In the genomic region with DNA sequence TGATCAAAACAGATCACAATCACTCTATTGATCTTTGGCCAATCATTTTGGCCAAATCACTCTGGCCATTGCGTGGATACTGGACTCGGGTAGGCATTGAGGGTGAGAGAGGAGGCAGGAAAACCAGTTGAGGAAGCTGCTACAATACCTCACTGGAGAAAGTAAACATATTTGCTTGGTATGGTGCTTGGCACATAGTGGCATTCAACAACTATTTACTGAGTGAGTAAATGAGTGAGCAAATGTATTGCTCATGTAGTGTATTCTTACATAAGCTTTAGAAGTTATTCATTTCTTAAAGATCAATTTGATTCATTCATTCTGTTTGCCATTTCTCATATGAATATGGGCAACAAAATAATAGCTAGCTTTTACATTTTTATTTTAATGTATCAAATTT, we compare ENCODE assay signal across 29 cellular contexts. TPM values are rescaled to one million over a fixed set of nuclear protein-coding genes. Genes with fewer than 3 reads are reported as not detected.
"Had no signal": no experiment of that assay in that cellular context is flagged by ENCODE, and none has a peak within 500 bp of the region (broad histone marks: within the 10 kb centered on the region; RNA-seq: fewer than 3 reads in every experiment).

No MANE protein-coding gene starts in this region.

- H3K9me3 Mint-ChIP-seq: effector memory CD8-positive, alpha-beta T cell; mesothelial cell of epicardium; naive thymus-derived CD4-positive, alpha-beta T cell; nephron; neural progenitor cell; stimulated activated memory B cell treated with anti-CD40 and anti-IgM and Interleukin-4, amounts not matched to agents 10 μg/mL and 1 μg/mL and 100 μg/mL, for 72 hours had no signal

- H3K27me3 Mint-ChIP-seq: effector memory CD8-positive, alpha-beta T cell; stimulated activated memory B cell treated with anti-CD40 and anti-IgM and Interleukin-4, amounts not matched to agents 10 μg/mL and 1 μg/mL and 100 μg/mL, for 72 hours had no signal

- H3K27ac Mint-ChIP-seq: effector memory CD8-positive, alpha-beta T cell; mesothelial cell of epicardium; naive thymus-derived CD4-positive, alpha-beta T cell; nephron; neural progenitor cell; stimulated activated memory B cell treated with anti-CD40 and anti-IgM and Interleukin-4, amounts not matched to agents 10 μg/mL and 1 μg/mL and 100 μg/mL, for 72 hours had no signal

- DNase-seq: effector memory CD8-positive, alpha-beta T cell; foreskin keratinocyte; heart left ventricle; kidney; left cardiac atrium; left lung; mesenchymal stem cell; mucosa of descending colon; naive thymus-derived CD4-positive, alpha-beta T cell; sigmoid colon; spleen; stimulated activated CD4-positive, alpha-beta T cell treated with anti-CD3 and anti-CD28 coated beads, Interleukin-4, amount 100 ng/mL, for 4 hours; stimulated activated naive CD8-positive, alpha-beta T cell treated with anti-CD3 and anti-CD28 coated beads, Interleukin-15, Interleukin-2, amounts not matched to agents 100 U/mL and 50 U/mL, for 24 hours; substantia nigra; upper lobe of left lung; uterus had no signal

- H3K4me3 Mint-ChIP-seq: effector memory CD8-positive, alpha-beta T cell; mesothelial cell of epicardium; naive thymus-derived CD4-positive, alpha-beta T cell; nephron; neural progenitor cell; stimulated activated memory B cell treated with anti-CD40 and anti-IgM and Interleukin-4, amounts not matched to agents 10 μg/mL and 1 μg/mL and 100 μg/mL, for 72 hours had no signal

- H3K27ac ChIP-seq: coronary artery, esophagus muscularis mucosa, foreskin keratinocyte, gastroesophageal sphincter, heart left ventricle, hepatocyte, left lung, neural progenitor cell, parathyroid adenoma, prostate gland, right atrium auricular region, sigmoid colon, spleen, thoracic aorta, tibial nerve, upper lobe of left lung, uterus had no signal

- H3K36me3 Mint-ChIP-seq: mesothelial cell of epicardium; naive thymus-derived CD4-positive, alpha-beta T cell; neural progenitor cell; stimulated activated memory B cell treated with anti-CD40 and anti-IgM and Interleukin-4, amounts not matched to agents 10 μg/mL and 1 μg/mL and 100 μg/mL, for 72 hours had no signal

RNA-seq across cellular contexts. Expression of gene DEPDC1B, which starts 4.0 kb away (rescaled TPM):
- total RNA-seq: thoracic aorta had no signal
